In the genomic region with DNA sequence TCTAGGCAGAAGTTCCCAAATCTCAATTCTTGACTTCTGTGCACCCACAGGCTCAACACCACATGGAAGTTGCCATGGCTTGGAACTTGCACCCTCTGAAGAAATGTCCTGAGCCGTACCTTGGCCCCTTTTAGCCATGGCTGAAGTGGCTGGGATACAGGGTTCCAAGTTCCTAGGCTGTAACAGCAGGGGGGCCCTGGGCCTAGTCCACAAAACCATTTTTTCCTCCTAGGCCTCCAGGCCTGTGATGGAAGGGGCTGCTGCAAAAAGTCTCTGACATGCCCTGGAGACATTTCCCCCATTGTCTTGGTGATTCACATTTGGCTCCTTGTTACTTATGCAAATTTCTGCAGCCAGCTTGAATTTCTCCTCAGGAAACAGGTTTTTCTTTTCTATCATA, we compare ENCODE assay signal across 4 cellular contexts.
TF ChIP-seq lines count a peak whose summit lies in the region.

No MANE protein-coding gene starts in this region.

TF ChIP-seq in A549, 52 proteins besides CTCF, POLR2A, EP300 and RAD21:
- TF ChIP-seq ZFP36 (IDR thresholded peaks at IDR 0.05; ENCODE audit: borderline replicate concordance, partially characterized antibody) = peak; percentile 97

TF ChIP-seq in HEK293, 187 proteins besides CTCF, POLR2A, EP300 and RAD21:
- TF ChIP-seq TRIM28 (IDR thresholded peaks at IDR 0.05; ENCODE audit: borderline replicate concordance, low read length) = peak; percentile 52; the same call in 1 of the 2 replicates
- peak; percentile 65 for TF ChIP-seq SETDB1 (IDR thresholded peaks at IDR 0.05; ENCODE audit: insufficient read length, low read length)
- TF ChIP-seq ZNF585B (tag by site-specific recombination; IDR thresholded peaks at IDR 0.05) = peak; percentile 81

TF ChIP-seq in K562, 482 proteins besides CTCF, POLR2A, EP300 and RAD21:
- TF ChIP-seq ZFP36 (IDR thresholded peaks at IDR 0.05; ENCODE audit: low read depth, low read length, partially characterized antibody) = peak; percentile 54

TF ChIP-seq in HepG2, 621 proteins besides CTCF, POLR2A, EP300 and RAD21:
- peak; percentile 78 for TF ChIP-seq ZFP36 (IDR thresholded peaks at IDR 0.05; ENCODE audit: borderline replicate concordance, low read depth, low read length, partially characterized antibody)
